In the genomic region with DNA sequence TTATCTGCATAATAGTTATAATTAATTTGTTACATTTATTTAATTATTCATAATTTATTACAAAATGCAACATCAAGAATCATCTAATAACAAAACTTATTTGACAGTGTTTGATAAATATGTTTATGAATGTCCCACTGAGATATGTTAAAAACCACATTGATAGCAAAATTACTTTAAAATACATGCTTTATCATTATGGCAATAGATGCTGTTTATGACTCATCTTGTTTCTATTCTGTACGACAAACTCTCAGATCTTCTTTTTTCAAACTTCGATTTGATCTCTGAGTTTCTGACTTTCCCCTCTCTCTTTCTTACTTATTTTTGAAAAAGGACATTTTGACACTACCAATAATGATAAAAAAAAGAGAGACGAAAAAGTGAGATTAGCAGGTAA, we compare ENCODE assay signal across 12 cellular contexts. TPM values are rescaled to one million over a fixed set of nuclear protein-coding genes. Genes with fewer than 3 reads are reported as not detected.
A peak's percentile ranks its signal among the peaks of the same experiment; 100 is the strongest.
DNase-seq lines count a peak whose midpoint lies in the region; ATAC-seq lines count a peak whose summit lies in the region.
"Had no signal": no experiment of that assay in that cellular context is flagged by ENCODE, and none has a peak within 500 bp of the region (broad histone marks: within the 10 kb centered on the region; RNA-seq: fewer than 3 reads in every experiment).

No MANE protein-coding gene starts in this region.

- H3K79me2 ChIP-seq in GM23248 (ENCODE audit: insufficient read depth), result no peaks in the 10 kb centered on the region

- no peaks in the 10 kb centered on the region for H3K9me2 ChIP-seq in GM23248 (ENCODE audit: insufficient read depth)

- no peak overlapping the region for H3K9ac ChIP-seq in GM23248

- no peaks in the 10 kb centered on the region for H3K36me3 Mint-ChIP-seq in IgD-negative memory B cell
- no peaks in the 10 kb centered on the region for H3K36me3 Mint-ChIP-seq in activated naive CD4-positive, alpha-beta T cell treated with anti-CD3 and anti-CD28 coated beads, Interleukin-2, amount 10 ng/mL, durations not matched to agents 7 days and 5 days
- H3K36me3 Mint-ChIP-seq: brain had no signal

- peak overlapping the region; percentile 16 to 92 (median 76) for H3K4me3 Mint-ChIP-seq in IgD-negative memory B cell
- no peak overlapping the region for H3K4me3 Mint-ChIP-seq in activated naive CD4-positive, alpha-beta T cell treated with anti-CD3 and anti-CD28 coated beads, Interleukin-2, amount 10 ng/mL, durations not matched to agents 7 days and 5 days
- H3K4me3 Mint-ChIP-seq: brain had no signal

- no peak overlapping the region for H3K27ac ChIP-seq in GM23248
- H3K27ac ChIP-seq: skin epidermis had no signal

- H3K27ac Mint-ChIP-seq in IgD-negative memory B cell, result peak overlapping the region in 2 of 3 donors; percentile 23 to 67
- H3K27ac Mint-ChIP-seq in activated naive CD4-positive, alpha-beta T cell treated with anti-CD3 and anti-CD28 coated beads, Interleukin-2, amount 10 ng/mL, durations not matched to agents 7 days and 5 days, result no peak overlapping the region
- H3K27ac Mint-ChIP-seq: brain had no signal

- H3K4me1 Mint-ChIP-seq in IgD-negative memory B cell, result peaks cover 11 to 18% (median 11%) of the 10 kb centered on the region in 3 donors
- H3K4me1 Mint-ChIP-seq in activated naive CD4-positive, alpha-beta T cell treated with anti-CD3 and anti-CD28 coated beads, Interleukin-2, amount 10 ng/mL, durations not matched to agents 7 days and 5 days, result peaks cover 18% of the 10 kb centered on the region
- H3K4me1 Mint-ChIP-seq: brain had no signal

- H3K36me3 ChIP-seq in GM23248 (ENCODE audit: low read depth), result no peaks in the 10 kb centered on the region

- H2AFZ ChIP-seq in GM23248, result no peak overlapping the region

- H3F3A ChIP-seq in GM23248 (ENCODE audit: insufficient read depth), result no peaks in the 10 kb centered on the region

- in situ Hi-C loops in GM23248 (cut with MboI), result no loop called here

- no peaks in the 10 kb centered on the region for H3K27me3 Mint-ChIP-seq in IgD-negative memory B cell
- H3K27me3 Mint-ChIP-seq in activated naive CD4-positive, alpha-beta T cell treated with anti-CD3 and anti-CD28 coated beads, Interleukin-2, amount 10 ng/mL, durations not matched to agents 7 days and 5 days, result peaks cover 20% of the 10 kb centered on the region
- H3K27me3 Mint-ChIP-seq: brain had no signal

- peaks cover 5% of the 10 kb centered on the region for H3K9me3 ChIP-seq in GM23248 (ENCODE audit: low read depth)

- no peaks in the 10 kb centered on the region for H3K4me1 ChIP-seq in GM23248 (ENCODE audit: insufficient read depth)

- no peak overlapping the region for H3K4me2 ChIP-seq in GM23248 (ENCODE audit: unreplicated experiment)

- CTCF ChIA-PET in activated naive CD4-positive, alpha-beta T cell treated with anti-CD3 and anti-CD28 coated beads, Interleukin-2, amount 10 ng/mL, durations not matched to agents 7 days and 5 days (lab: Charles Lee), result no interaction called here

- no peak overlapping the region for H3K4me3 ChIP-seq in GM23248
- H3K4me3 ChIP-seq: skin epidermis had no signal

- ATAC-seq in GM18502 (IDR thresholded peaks at IDR 0.05; ENCODE audit: poor library complexity, unreplicated experiment) (peak; percentile 69), GM19467 (IDR thresholded peaks at IDR 0.05; ENCODE audit: unreplicated experiment) (peak; percentile 42), HG02970 (IDR thresholded peaks at IDR 0.05; ENCODE audit: low FRiP score, unreplicated experiment) (peak; percentile 53)

- WGBS in GM23248 (ENCODE audit: low coverage in 1 of 2, low lambda C conversion rate in 2 of 2, missing lambda C conversion rate in 2 of 2), 2 experiments, result 78 to 85% methylated on average over 3 of the region's 3 CpGs

- no peak for DNase-seq in GM23248
- DNase-seq in globus pallidus (ENCODE audit: low spot score), result no peak
- no peak for DNase-seq in NCI-H2171 treated with DMSO at 0.1 percent for 48 hours (lab: John Stamatoyannopoulos, UW)
- no peak for DNase-seq in activated naive CD4-positive, alpha-beta T cell treated with anti-CD3 and anti-CD28 coated beads, Interleukin-2, amount 10 ng/mL, durations not matched to agents 7 days and 5 days
- DNase-seq: C1 segment of cervical spinal cord, NCI-H1417 had no signal

- H3K9me3 Mint-ChIP-seq in IgD-negative memory B cell, result peaks cover 0 to 8% (median 4%) of the 10 kb centered on the region in 3 donors
- peaks cover 11% of the 10 kb centered on the region for H3K9me3 Mint-ChIP-seq in activated naive CD4-positive, alpha-beta T cell treated with anti-CD3 and anti-CD28 coated beads, Interleukin-2, amount 10 ng/mL, durations not matched to agents 7 days and 5 days

- no peaks in the 10 kb centered on the region for H4K20me1 ChIP-seq in GM23248 (ENCODE audit: insufficient read depth)

- no peaks in the 10 kb centered on the region for H3K27me3 ChIP-seq in GM23248 (replicated peaks; ENCODE audit: insufficient read depth)

RNA-seq across cellular contexts. Expression of a gene that starts 56.8 kb away (rescaled TPM):
- polyA plus RNA-seq in IgD-negative memory B cell (6.8 TPM), GM23248 (2016; fragmentation: Nextera tagmentation; extraction: Ambion mirVana) (1.7 and 1.8 TPM in 2 replicates)
- total RNA-seq in GM23248 (2014; rRNA removed; shearing (Covaris generic)), result 7.0 and 17.1 TPM in 2 replicates
